Comparison of ENCODE assay signal across 18 cellular contexts in the genomic region with DNA sequence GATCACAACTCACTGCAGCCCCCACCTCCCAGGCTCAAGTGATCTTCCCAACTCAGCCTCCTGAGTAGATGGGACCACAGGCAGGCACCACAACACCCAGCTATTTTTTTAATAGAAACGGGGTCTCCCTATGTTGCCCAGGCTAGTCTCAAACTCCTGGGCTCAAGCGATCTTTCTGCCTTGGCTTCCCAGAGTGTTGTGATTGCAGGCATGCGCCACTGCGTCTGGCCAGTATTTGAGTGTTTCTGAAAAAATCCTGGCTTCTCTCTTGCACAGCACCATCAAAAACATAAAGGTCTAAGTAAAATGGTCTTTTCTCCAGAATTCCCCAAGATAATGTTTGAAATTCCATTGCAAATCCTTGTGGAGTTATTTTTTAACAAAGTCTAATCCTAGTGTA. TPM values are rescaled to one million over a fixed set of nuclear protein-coding genes. Genes with fewer than 3 reads are reported as not detected.
DNase-seq lines count a peak whose midpoint lies in the region; ATAC-seq and TF ChIP-seq lines count a peak whose summit lies in the region.
"Had no signal": no experiment of that assay in that cellular context is flagged by ENCODE, and none has a peak within 500 bp of the region (broad histone marks: within the 10 kb centered on the region; RNA-seq: fewer than 3 reads in every experiment).

No MANE protein-coding gene starts in this region.

- CTCF ChIA-PET in CD8-positive, alpha-beta memory T cell (lab: Charles Lee) = interaction anchor here (1.6 to 1.7 kb wide), 2 partner anchors 12 to 48 kb away, joined by 3 to 4 read pairs; a partner anchor contains a TSS
- CTCF ChIA-PET in naive thymus-derived CD4-positive, alpha-beta T cell (lab: Charles Lee) = interaction anchor here (1.7 kb wide), 1 partner anchor 89 kb away, joined by 5 read pairs; no protein-coding TSS in a partner anchor

- H3K9me3 ChIP-seq in CD8-positive, alpha-beta memory T cell (ENCODE audit: low read length) = no peaks in the 10 kb centered on the region
- no peaks in the 10 kb centered on the region for H3K9me3 ChIP-seq in T-helper 17 cell (ENCODE audit: control insufficient read depth, low read length, poor library complexity, severe bottlenecking)
- no peaks in the 10 kb centered on the region for H3K9me3 ChIP-seq in naive thymus-derived CD4-positive, alpha-beta T cell (ENCODE audit: control insufficient read depth in 2 of 3, low read length in 3 of 3)
- H3K9me3 ChIP-seq: adrenal gland, tibial nerve had no signal

- H3K36me3 Mint-ChIP-seq in CD14-positive monocyte (peaks cover 20 to 23% of the 10 kb centered on the region in 2 donors), T-helper 17 cell (ENCODE audit: low read depth) (no peaks in the 10 kb centered on the region)
- H3K36me3 Mint-ChIP-seq in CD8-positive, alpha-beta memory T cell = peaks cover 0 to 58% (median 5%) of the 10 kb centered on the region in 3 donors
- peaks cover 0 to 6% (median 3%) of the 10 kb centered on the region in 5 donors for H3K36me3 Mint-ChIP-seq in naive thymus-derived CD4-positive, alpha-beta T cell

- no peak overlapping the region for H3K4me3 ChIP-seq in CD8-positive, alpha-beta memory T cell (ENCODE audit: low read length)
- no peak overlapping the region for H3K4me3 ChIP-seq in naive thymus-derived CD4-positive, alpha-beta T cell (ENCODE audit: low read length)
- H3K4me3 ChIP-seq: adrenal gland, tibial nerve had no signal

- H3K4me3 Mint-ChIP-seq in CD14-positive monocyte = no peak overlapping the region
- H3K4me3 Mint-ChIP-seq in CD8-positive, alpha-beta memory T cell = peak overlapping the region; percentile 29 to 65 (median 49)
- H3K4me3 Mint-ChIP-seq in T-helper 17 cell = peak overlapping the region; percentile 61
- H3K4me3 Mint-ChIP-seq in naive thymus-derived CD4-positive, alpha-beta T cell = peak overlapping the region in 9 of 10 donors; percentile 35 to 88 (median 70)

- ATAC-seq in T-helper 17 cell (no peak), HG02884 (IDR thresholded peaks at IDR 0.05; ENCODE audit: unreplicated experiment) (no peak)
- ATAC-seq in naive thymus-derived CD4-positive, alpha-beta T cell = no peak
- ATAC-seq: Panc1, SK-N-SH treated with all-trans-retinoic acid at 6 μM for 48 hours had no signal

- POLR2A ChIA-PET in CD8-positive, alpha-beta memory T cell (lab: Charles Lee) = no interaction called here
- POLR2A ChIA-PET in naive thymus-derived CD4-positive, alpha-beta T cell (lab: Charles Lee) = interaction anchor here (0.5 to 1.8 kb wide), 4 partner anchors 8 to 53 kb away, joined by 3 to 7 read pairs (median 4); a partner anchor contains a TSS

- peaks cover 100% of the 10 kb centered on the region for H3K4me1 ChIP-seq in CD8-positive, alpha-beta memory T cell (ENCODE audit: insufficient read depth, low read length)
- peaks cover 85 to 88% of the 10 kb centered on the region in 2 donors for H3K4me1 ChIP-seq in naive thymus-derived CD4-positive, alpha-beta T cell (ENCODE audit: control insufficient read depth in 2 of 2, insufficient read depth in 2 of 2, low read length in 2 of 2)

- peaks cover 95% of the 10 kb centered on the region for H3K4me1 Mint-ChIP-seq in CD14-positive monocyte
- peaks cover 97 to 99% (median 98%) of the 10 kb centered on the region in 3 donors for H3K4me1 Mint-ChIP-seq in CD8-positive, alpha-beta memory T cell
- H3K4me1 Mint-ChIP-seq in T-helper 17 cell = peaks cover 59% of the 10 kb centered on the region
- peaks cover 71 to 100% (median 99%) of the 10 kb centered on the region in 7 donors for H3K4me1 Mint-ChIP-seq in naive thymus-derived CD4-positive, alpha-beta T cell

- H3K27ac ChIP-seq in CD8-positive, alpha-beta memory T cell (ENCODE audit: low read depth, low read length) = no peak overlapping the region
- no peak overlapping the region for H3K27ac ChIP-seq in naive thymus-derived CD4-positive, alpha-beta T cell (ENCODE audit: low read depth, low read length)
- H3K27ac ChIP-seq: adrenal gland, tibial nerve, WERI-Rb-1 had no signal

- no peaks in the 10 kb centered on the region for H3K27me3 ChIP-seq in CD8-positive, alpha-beta memory T cell (ENCODE audit: insufficient read depth, low read length, poor library complexity, severe bottlenecking)
- H3K27me3 ChIP-seq in naive thymus-derived CD4-positive, alpha-beta T cell (ENCODE audit: control insufficient read depth in 2 of 2, insufficient read depth in 2 of 2, low read length in 2 of 2) = no peaks in the 10 kb centered on the region
- H3K27me3 ChIP-seq: adrenal gland, tibial nerve had no signal

- no peaks in the 10 kb centered on the region for H3K9me3 Mint-ChIP-seq in CD14-positive monocyte
- H3K9me3 Mint-ChIP-seq in CD8-positive, alpha-beta memory T cell = no peaks in the 10 kb centered on the region
- peaks cover 0 to 2% (median 0%) of the 10 kb centered on the region in 11 donors for H3K9me3 Mint-ChIP-seq in naive thymus-derived CD4-positive, alpha-beta T cell

- H3K36me3 ChIP-seq in CD8-positive, alpha-beta memory T cell (ENCODE audit: insufficient read depth, low read length) = no peaks in the 10 kb centered on the region
- H3K36me3 ChIP-seq in naive thymus-derived CD4-positive, alpha-beta T cell (ENCODE audit: control insufficient read depth in 2 of 3, insufficient read depth in 3 of 3, low read length in 3 of 3) = no peaks in the 10 kb centered on the region
- H3K36me3 ChIP-seq: adrenal gland, tibial nerve, WERI-Rb-1 had no signal

- H3K27me3 Mint-ChIP-seq in CD14-positive monocyte (ENCODE audit: low read depth in 3 of 3) = no peaks in the 10 kb centered on the region
- no peaks in the 10 kb centered on the region for H3K27me3 Mint-ChIP-seq in CD8-positive, alpha-beta memory T cell
- H3K27me3 Mint-ChIP-seq in T-helper 17 cell = no peaks in the 10 kb centered on the region
- no peaks in the 10 kb centered on the region for H3K27me3 Mint-ChIP-seq in naive thymus-derived CD4-positive, alpha-beta T cell

- no peak for DNase-seq in CD14-positive monocyte (ENCODE audit: low spot score)
- no peak for DNase-seq in CD8-positive, alpha-beta memory T cell
- no peak for DNase-seq in T-helper 17 cell
- no peak for DNase-seq in naive thymus-derived CD4-positive, alpha-beta T cell
- DNase-seq in globus pallidus (ENCODE audit: low spot score) = no peak
- no peak for DNase-seq in HK-2 (ENCODE audit: unreplicated experiment)
- DNase-seq: adrenal gland; DMS79; midbrain; NCI-H1092 treated with DMSO at 0.1 percent for 48 hours; NCI-H774; stimulated activated CD4-positive, alpha-beta T cell treated with anti-CD3 and anti-CD28 coated beads, Interleukin-4, amount 100 ng/mL, for 24 hours; stimulated activated CD8-positive, alpha-beta memory T cell treated with anti-CD3 and anti-CD28 coated beads, Interleukin-4, amount 100 ng/mL, for 48 hours; WERI-Rb-1 had no signal

- no peak for TF ChIP-seq CTCF in CD14-positive monocyte (IDR thresholded peaks at IDR 0.05)

- peak overlapping the region; percentile 18 to 76 (median 47) for H3K27ac Mint-ChIP-seq in CD14-positive monocyte
- H3K27ac Mint-ChIP-seq in CD8-positive, alpha-beta memory T cell = peak overlapping the region; percentile 10 to 90 (median 77)
- peak overlapping the region; percentile 56 for H3K27ac Mint-ChIP-seq in T-helper 17 cell
- peak overlapping the region; percentile 41 to 97 (median 70) for H3K27ac Mint-ChIP-seq in naive thymus-derived CD4-positive, alpha-beta T cell

- intact Hi-C loops in CD14-positive monocyte (cut with micrococcal nuclease) = no loop called here
- intact Hi-C loops in naive thymus-derived CD4-positive, alpha-beta T cell (cut with micrococcal nuclease) = loop anchor here in 1 of 2 donors (1.0 kb wide), 1 partner anchor 8 kb away; no protein-coding TSS in a partner anchor

RNA-seq across cellular contexts. Expression of a gene that starts 47.8 kb away (rescaled TPM):
- 10 to 100 TPM; 83.3 TPM for polyA plus RNA-seq in CD14-positive monocyte
- total RNA-seq in CD8-positive, alpha-beta memory T cell = 10 to 100 TPM; 76.8 to 77.6 TPM
- polyA plus RNA-seq in CD8-positive, alpha-beta memory T cell = 139 TPM
- 100 to 1,000 TPM; 197 to 232 TPM for total RNA-seq in T-helper 17 cell
- total RNA-seq in naive thymus-derived CD4-positive, alpha-beta T cell = 100 to 1,000 TPM; 117 to 193 (median 180) TPM
- 100 to 1,000 TPM; 134 to 142 TPM for polyA plus RNA-seq in naive thymus-derived CD4-positive, alpha-beta T cell

Comparison
In these comparisons a context has a peak if more than half of its experiments do, and no peak if none do; other contexts are left out.
1. H3K4me3 Mint-ChIP-seq: peak in CD8-positive, alpha-beta memory T cell (7 of 7), T-helper 17 cell (single experiment) and naive thymus-derived CD4-positive, alpha-beta T cell (9 of 10); none in CD14-positive monocyte (0 of 2).
2. Peak in every context shown above with its lines, with median percentiles within 50 percentile points of each other: H3K27ac Mint-ChIP-seq.